8 cellular contexts compared by ENCODE assay signal in genomic region chr3:53375019-53375418, GRCh38. TPM values are rescaled to one million over a fixed set of nuclear protein-coding genes. Genes with fewer than 3 reads are reported as not detected.
DNase-seq lines count a peak whose midpoint lies in the region; ATAC-seq and TF ChIP-seq lines count a peak whose summit lies in the region.

No MANE protein-coding gene starts in this region.

- H3K36me3 Mint-ChIP-seq in CD8-positive, alpha-beta T cell, result no peaks in the 10 kb centered on the region
- H3K36me3 Mint-ChIP-seq in activated CD4-positive, alpha-beta memory T cell treated with anti-CD3 and anti-CD28 coated beads for 36 hours, result peaks cover 1% of the 10 kb centered on the region
- H3K36me3 Mint-ChIP-seq in naive B cell, result no peaks in the 10 kb centered on the region

- peak; percentile 33 for TF ChIP-seq CTCF in CD8-positive, alpha-beta T cell (IDR thresholded peaks at IDR 0.05)

- H3K27me3 Mint-ChIP-seq in CD8-positive, alpha-beta T cell (ENCODE audit: low read depth), result peaks cover 35% of the 10 kb centered on the region
- peaks cover 22% of the 10 kb centered on the region for H3K27me3 Mint-ChIP-seq in activated CD4-positive, alpha-beta memory T cell treated with anti-CD3 and anti-CD28 coated beads for 36 hours
- H3K27me3 Mint-ChIP-seq in naive B cell, result peaks cover 20 to 51% (median 42%) of the 10 kb centered on the region in 3 donors

- no peaks in the 10 kb centered on the region for H3K9me3 ChIP-seq in CD8-positive, alpha-beta T cell (ENCODE audit: low read length)

- H3K4me3 ChIP-seq in CD8-positive, alpha-beta T cell (ENCODE audit: low read depth, low read length), result no peak overlapping the region

- H3K9me3 Mint-ChIP-seq in CD8-positive, alpha-beta T cell, result no peaks in the 10 kb centered on the region
- no peaks in the 10 kb centered on the region for H3K9me3 Mint-ChIP-seq in activated CD4-positive, alpha-beta memory T cell treated with anti-CD3 and anti-CD28 coated beads for 36 hours
- H3K9me3 Mint-ChIP-seq in naive B cell, result peaks cover 0 to 4% (median 0%) of the 10 kb centered on the region in 7 donors

- CTCF ChIA-PET in CD8-positive, alpha-beta T cell (lab: Charles Lee), result no interaction called here
- CTCF ChIA-PET in activated CD4-positive, alpha-beta memory T cell treated with anti-CD3 and anti-CD28 coated beads for 36 hours (lab: Charles Lee), result interaction anchor here (0.9 to 6.9 kb wide), 5 partner anchors 18 to 470 kb away, joined by 3 to 59 read pairs (median 3); no protein-coding TSS in a partner anchor

- POLR2A ChIA-PET in CD8-positive, alpha-beta T cell (lab: Charles Lee), result no interaction called here
- POLR2A ChIA-PET in activated CD4-positive, alpha-beta memory T cell treated with anti-CD3 and anti-CD28 coated beads for 36 hours (lab: Charles Lee), result no interaction called here

- no peaks in the 10 kb centered on the region for H3K4me1 Mint-ChIP-seq in CD8-positive, alpha-beta T cell (ENCODE audit: low read depth)
- no peaks in the 10 kb centered on the region for H3K4me1 Mint-ChIP-seq in activated CD4-positive, alpha-beta memory T cell treated with anti-CD3 and anti-CD28 coated beads for 36 hours (ENCODE audit: low read depth)
- H3K4me1 Mint-ChIP-seq in naive B cell, result peaks cover 0 to 2% (median 0%) of the 10 kb centered on the region in 3 donors

- H3K27ac ChIP-seq in CD8-positive, alpha-beta T cell (ENCODE audit: low read depth, low read length), result no peak overlapping the region

- DNase-seq in CD8-positive, alpha-beta T cell, result peak; percentile 3 to 53 (median 22)
- DNase-seq in NCI-H2196 (lab: John Stamatoyannopoulos, UW; ENCODE audit: unreplicated experiment) (peak; percentile 43), erythroblast (lab: John Stamatoyannopoulos, UW) (peak; percentile 76 to 85), naive B cell (peak; percentile 6), superior temporal gyrus (ENCODE audit: extremely low spot score) (peak; percentile 75)
- peak; percentile 75 for DNase-seq in activated CD4-positive, alpha-beta memory T cell treated with anti-CD3 and anti-CD28 coated beads for 36 hours

- ATAC-seq in CD8-positive, alpha-beta T cell, result no peak
- ATAC-seq in GM21723 (IDR thresholded peaks at IDR 0.05; ENCODE audit: unreplicated experiment) (peak; percentile 70), naive B cell (ENCODE audit: low read depth in 2 of 2) (no peak), HG03097 (IDR thresholded peaks at IDR 0.05; ENCODE audit: low FRiP score, unreplicated experiment) (no peak)

- no peaks in the 10 kb centered on the region for H3K27me3 ChIP-seq in CD8-positive, alpha-beta T cell (ENCODE audit: insufficient read depth, low read length)

- no peaks in the 10 kb centered on the region for H3K36me3 ChIP-seq in CD8-positive, alpha-beta T cell (ENCODE audit: insufficient read depth, low read length)

- H3K4me3 Mint-ChIP-seq in CD8-positive, alpha-beta T cell, result no peak overlapping the region
- no peak overlapping the region for H3K4me3 Mint-ChIP-seq in activated CD4-positive, alpha-beta memory T cell treated with anti-CD3 and anti-CD28 coated beads for 36 hours
- H3K4me3 Mint-ChIP-seq in naive B cell, result no peak overlapping the region

- H3K27ac Mint-ChIP-seq in CD8-positive, alpha-beta T cell, result no peak overlapping the region
- no peak overlapping the region for H3K27ac Mint-ChIP-seq in activated CD4-positive, alpha-beta memory T cell treated with anti-CD3 and anti-CD28 coated beads for 36 hours
- no peak overlapping the region for H3K27ac Mint-ChIP-seq in naive B cell

- TF ChIP-seq POLR2A in erythroblast (IDR thresholded peaks at IDR 0.05; ENCODE audit: low read length), result no peak

- intact Hi-C loops in CD8-positive, alpha-beta T cell (cut with DNase I, micrococcal nuclease), result loop anchor here in 1 of 2 experiments (2.0 kb wide), 1 partner anchor 336 kb away; no protein-coding TSS in a partner anchor
- intact Hi-C loops in activated CD4-positive, alpha-beta memory T cell treated with anti-CD3 and anti-CD28 coated beads for 36 hours (cut with micrococcal nuclease), result loop anchor here (1.0 to 5.0 kb wide), 3 partner anchors 122 to 335 kb away; no protein-coding TSS in a partner anchor

- no peaks in the 10 kb centered on the region for H3K4me1 ChIP-seq in CD8-positive, alpha-beta T cell (ENCODE audit: insufficient read depth, low read length)

RNA-seq across cellular contexts. Expression of gene DCP1A, which starts 27.7 kb away (rescaled TPM):
- 10 to 100 TPM; 71.8 to 80.4 TPM for total RNA-seq in CD8-positive, alpha-beta T cell
- total RNA-seq in activated CD4-positive, alpha-beta memory T cell treated with anti-CD3 and anti-CD28 coated beads for 36 hours, result 10 to 100 TPM; 32.0 to 32.7 TPM
- polyA plus RNA-seq in naive B cell (ENCODE audit: low read depth in 6 of 6), result 10 to 100 TPM; 55.7 to 95.6 (median 80.8) TPM

Comparison
In these comparisons a context has a peak if more than half of its experiments do, and no peak if none do; other contexts are left out.
1. DNase-seq: peak in every context shown above with its lines; median percentile 80 in erythroblast; 75 in activated CD4-positive, alpha-beta memory T cell treated with anti-CD3 and anti-CD28 coated beads for 36 hours; 75 in superior temporal gyrus; 43 in NCI-H2196; 22 in CD8-positive, alpha-beta T cell; 6 in naive B cell.